ENCODE assay signal across 1 cellular context in genomic region chr9:126690431-126691051, GRCh38.
TF ChIP-seq lines count a peak whose summit lies in the region.

No MANE protein-coding gene starts in this region.

TF ChIP-seq in HEK293, 187 proteins besides CTCF, POLR2A, EP300 and RAD21 (continued from another document):
- TF ChIP-seq, protein P1, sequence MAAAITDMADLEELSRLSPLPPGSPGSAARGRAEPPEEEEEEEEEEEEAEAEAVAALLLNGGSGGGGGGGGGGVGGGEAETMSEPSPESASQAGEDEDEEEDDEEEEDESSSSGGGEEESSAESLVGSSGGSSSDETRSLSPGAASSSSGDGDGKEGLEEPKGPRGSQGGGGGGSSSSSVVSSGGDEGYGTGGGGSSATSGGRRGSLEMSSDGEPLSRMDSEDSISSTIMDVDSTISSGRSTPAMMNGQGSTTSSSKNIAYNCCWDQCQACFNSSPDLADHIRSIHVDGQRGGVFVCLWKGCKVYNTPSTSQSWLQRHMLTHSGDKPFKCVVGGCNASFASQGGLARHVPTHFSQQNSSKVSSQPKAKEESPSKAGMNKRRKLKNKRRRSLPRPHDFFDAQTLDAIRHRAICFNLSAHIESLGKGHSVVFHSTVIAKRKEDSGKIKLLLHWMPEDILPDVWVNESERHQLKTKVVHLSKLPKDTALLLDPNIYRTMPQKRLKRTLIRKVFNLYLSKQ (tag by site-specific recombination; IDR thresholded peaks at IDR 0.05; ENCODE audit: borderline replicate concordance), result no peak
- TF ChIP-seq ZNF114 (tag by site-specific recombination; IDR thresholded peaks at IDR 0.05), result no peak
- TF ChIP-seq KLF8 (tag by site-specific recombination; IDR thresholded peaks at IDR 0.05), result 0 out of 2 replicates have a peak, but pooled peaks have one; percentile 39
- TF ChIP-seq, protein P2, sequence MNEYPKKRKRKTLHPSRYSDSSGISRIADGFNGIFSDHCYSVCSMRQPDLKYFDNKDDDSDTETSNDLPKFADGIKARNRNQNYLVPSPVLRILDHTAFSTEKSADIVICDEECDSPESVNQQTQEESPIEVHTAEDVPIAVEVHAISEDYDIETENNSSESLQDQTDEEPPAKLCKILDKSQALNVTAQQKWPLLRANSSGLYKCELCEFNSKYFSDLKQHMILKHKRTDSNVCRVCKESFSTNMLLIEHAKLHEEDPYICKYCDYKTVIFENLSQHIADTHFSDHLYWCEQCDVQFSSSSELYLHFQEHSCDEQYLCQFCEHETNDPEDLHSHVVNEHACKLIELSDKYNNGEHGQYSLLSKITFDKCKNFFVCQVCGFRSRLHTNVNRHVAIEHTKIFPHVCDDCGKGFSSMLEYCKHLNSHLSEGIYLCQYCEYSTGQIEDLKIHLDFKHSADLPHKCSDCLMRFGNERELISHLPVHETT (tag by site-specific recombination; IDR thresholded peaks at IDR 0.05), result no peak
- TF ChIP-seq ZNF10 (tag by site-specific recombination; IDR thresholded peaks at IDR 0.05), result no peak
- no peak for TF ChIP-seq ZNF658 (tag by site-specific recombination; IDR thresholded peaks at IDR 0.05)
- no peak for TF ChIP-seq RBAK (tag by site-specific recombination; IDR thresholded peaks at IDR 0.05)
- no peak for TF ChIP-seq ZNF549 (tag by site-specific recombination; IDR thresholded peaks at IDR 0.05)
- no peak for TF ChIP-seq ZNF777 (tag by site-specific recombination; IDR thresholded peaks at IDR 0.05; ENCODE audit: borderline replicate concordance)
- TF ChIP-seq ZBTB20 (tag by site-specific recombination; IDR thresholded peaks at IDR 0.05), result no peak
